In the genomic region with DNA sequence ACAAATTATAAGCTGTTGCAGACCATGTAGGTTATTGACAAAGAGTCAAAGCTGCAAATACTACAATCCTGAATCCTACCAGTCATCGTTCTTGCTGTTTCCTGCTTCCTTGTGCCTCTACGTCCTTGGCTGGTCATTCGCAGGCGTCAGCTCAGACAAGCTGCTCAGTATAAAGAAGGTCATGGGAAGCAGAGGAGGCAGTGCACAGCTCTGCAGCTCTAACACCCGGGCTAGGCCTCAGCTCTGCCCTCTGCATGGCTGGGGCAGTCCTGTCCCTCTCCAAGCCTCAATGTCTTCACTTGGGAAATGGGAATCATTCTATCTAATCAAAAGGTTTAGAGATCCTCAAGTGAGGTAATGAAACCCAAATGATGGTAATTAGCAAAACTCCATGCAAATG, we compare ENCODE assay signal across 18 cellular contexts. TPM values are rescaled to one million over a fixed set of nuclear protein-coding genes. Genes with fewer than 3 reads are reported as not detected.
DNase-seq lines count a peak whose midpoint lies in the region; ATAC-seq and TF ChIP-seq lines count a peak whose summit lies in the region.
"Had no signal": no experiment of that assay in that cellular context is flagged by ENCODE, and none has a peak within 500 bp of the region (broad histone marks: within the 10 kb centered on the region; RNA-seq: fewer than 3 reads in every experiment).

No MANE protein-coding gene starts in this region.

- H3K9ac ChIP-seq in endodermal cell (ENCODE audit: extremely low read depth, low read length, poor library complexity, severe bottlenecking) (no peak overlapping the region), Karpas-422 (ENCODE audit: low read length) (no peak overlapping the region)
- H3K9ac ChIP-seq: BLaER1 treated with 17β-estradiol and CSF1 and Interleukin-3, amounts not matched to agents 10 nM and 100 nM; GM23248 had no signal

- no peak for TF ChIP-seq CTCF in endodermal cell (conservative IDR thresholded peaks at IDR 0.05)
- TF ChIP-seq CTCF in osteoblast (IDR thresholded peaks at IDR 0.05; ENCODE audit: extremely low read depth, low read depth, low read length) = no peak

- H3K27ac ChIP-seq in right cardiac atrium (ENCODE audit: low read length) (no peak overlapping the region), endodermal cell (ENCODE audit: low read depth, low read length) (no peak overlapping the region), osteoblast (ENCODE audit: low read depth, low read length) (no peak overlapping the region), Karpas-422 (ENCODE audit: low read length) (no peak overlapping the region)
- H3K27ac ChIP-seq: BLaER1 treated with 17β-estradiol and CSF1 and Interleukin-3, amounts not matched to agents 10 nM and 100 nM; GM23248 had no signal

- intact Hi-C loops in right cardiac atrium (cut with DNase I) = no loop called here
- intact Hi-C loops in cardiac septum (cut with DNase I) = no loop called here

- no peaks in the 10 kb centered on the region for H3K36me3 Mint-ChIP-seq in endodermal cell (ENCODE audit: low read depth)
- H3K36me3 Mint-ChIP-seq in effector memory CD8-positive, alpha-beta T cell (ENCODE audit: insufficient read depth) = no peaks in the 10 kb centered on the region

- H3K27ac Mint-ChIP-seq in endodermal cell = no peak overlapping the region
- no peak overlapping the region for H3K27ac Mint-ChIP-seq in effector memory CD8-positive, alpha-beta T cell
- H3K27ac Mint-ChIP-seq: CD4-positive, alpha-beta T cell had no signal

- no peaks in the 10 kb centered on the region for H3K79me2 ChIP-seq in osteoblast (ENCODE audit: insufficient read depth, low read length)
- no peaks in the 10 kb centered on the region for H3K79me2 ChIP-seq in Karpas-422 (ENCODE audit: low read length)

- H3K9me3 ChIP-seq in right cardiac atrium (ENCODE audit: control insufficient read depth, low read length) (no peaks in the 10 kb centered on the region), endodermal cell (ENCODE audit: control insufficient read depth, low read length) (no peaks in the 10 kb centered on the region), osteoblast (ENCODE audit: low read depth, low read length) (no peaks in the 10 kb centered on the region), Karpas-422 (ENCODE audit: low read length) (no peaks in the 10 kb centered on the region)
- H3K9me3 ChIP-seq: BLaER1 treated with 17β-estradiol and CSF1 and Interleukin-3, amounts not matched to agents 10 nM and 100 nM had no signal

- H2AFZ ChIP-seq in osteoblast (ENCODE audit: low read length) (no peak overlapping the region), Karpas-422 (ENCODE audit: low read length) (no peak overlapping the region)
- H2AFZ ChIP-seq: GM23248 had no signal

- no peak overlapping the region for H3K4me3 Mint-ChIP-seq in endodermal cell
- H3K4me3 Mint-ChIP-seq in effector memory CD8-positive, alpha-beta T cell = no peak overlapping the region
- H3K4me3 Mint-ChIP-seq: CD4-positive, alpha-beta T cell had no signal

- H3K4me3 ChIP-seq in right cardiac atrium (ENCODE audit: low read length) (no peak overlapping the region), endodermal cell (ENCODE audit: low read length) (no peak overlapping the region), osteoblast (ENCODE audit: insufficient read depth, low read length) (no peak overlapping the region), Karpas-422 (ENCODE audit: low read length) (no peak overlapping the region)
- H3K4me3 ChIP-seq: BLaER1 treated with 17β-estradiol and CSF1 and Interleukin-3, amounts not matched to agents 10 nM and 100 nM; GM12878; GM23248 had no signal

- H3K4me1 ChIP-seq in right cardiac atrium (ENCODE audit: control insufficient read depth, insufficient read depth, low read length) = no peaks in the 10 kb centered on the region
- H3K4me1 ChIP-seq in endodermal cell (ENCODE audit: control insufficient read depth, insufficient read depth, low read length) = peaks cover 5% of the 10 kb centered on the region
- H3K4me1 ChIP-seq in osteoblast (ENCODE audit: insufficient read depth, low read length) = no peaks in the 10 kb centered on the region
- H3K4me1 ChIP-seq in Karpas-422 (ENCODE audit: low read length) = no peaks in the 10 kb centered on the region

- H3K36me3 ChIP-seq in endodermal cell (ENCODE audit: control insufficient read depth, insufficient read depth, low read length) = no peaks in the 10 kb centered on the region
- H3K36me3 ChIP-seq in osteoblast (ENCODE audit: insufficient read depth, low read length) = no peaks in the 10 kb centered on the region
- H3K36me3 ChIP-seq in Karpas-422 (ENCODE audit: insufficient read depth, low read length) = no peaks in the 10 kb centered on the region
- H3K36me3 ChIP-seq: BLaER1 treated with 17β-estradiol and CSF1 and Interleukin-3, amounts not matched to agents 10 nM and 100 nM had no signal

- H3K4me1 Mint-ChIP-seq in endodermal cell = peaks cover 25% of the 10 kb centered on the region
- no peaks in the 10 kb centered on the region for H3K4me1 Mint-ChIP-seq in effector memory CD8-positive, alpha-beta T cell (ENCODE audit: low read depth in 2 of 2)

- ATAC-seq in right cardiac atrium (peak; percentile 15 to 37), HG03571 (IDR thresholded peaks at IDR 0.05; ENCODE audit: unreplicated experiment) (no peak)
- ATAC-seq in effector memory CD8-positive, alpha-beta T cell (replicated peaks) = no peak
- ATAC-seq: GM12878 had no signal

- DNase-seq in right cardiac atrium (no peak), cardiac septum (ENCODE audit: low spot score) (no peak), endodermal cell (peak; percentile 40), mesenteric fat pad (ENCODE audit: low spot score) (peak; percentile 45), osteoblast (ENCODE audit: insufficient read length, low spot score, missing footprints) (peak; percentile 65), Karpas-422 (no peak)
- no peak for DNase-seq in effector memory CD8-positive, alpha-beta T cell
- DNase-seq: ACHN; Calu3; CD4-positive, alpha-beta T cell; DMS 273 treated with DMSO at 0.1 percent for 48 hours; GM23248 had no signal

- H4K20me1 ChIP-seq in osteoblast (ENCODE audit: insufficient read depth, low read length) (no peaks in the 10 kb centered on the region), Karpas-422 (ENCODE audit: insufficient read depth, low read depth, low read length) (no peaks in the 10 kb centered on the region)
- H4K20me1 ChIP-seq: BLaER1 treated with 17β-estradiol and CSF1 and Interleukin-3, amounts not matched to agents 10 nM and 100 nM had no signal

- no peaks in the 10 kb centered on the region for H3K27me3 Mint-ChIP-seq in endodermal cell (ENCODE audit: insufficient read depth)
- H3K27me3 Mint-ChIP-seq in effector memory CD8-positive, alpha-beta T cell = no peaks in the 10 kb centered on the region
- H3K27me3 Mint-ChIP-seq: CD4-positive, alpha-beta T cell had no signal

- H3K27me3 ChIP-seq in right cardiac atrium (ENCODE audit: control insufficient read depth, insufficient read depth) (no peaks in the 10 kb centered on the region), endodermal cell (ENCODE audit: control insufficient read depth, insufficient read depth, low read length, poor library complexity, severe bottlenecking) (no peaks in the 10 kb centered on the region), osteoblast (ENCODE audit: insufficient read depth, low read length) (no peaks in the 10 kb centered on the region), Karpas-422 (ENCODE audit: low read length) (no peaks in the 10 kb centered on the region)
- H3K27me3 ChIP-seq: BLaER1 treated with 17β-estradiol and CSF1 and Interleukin-3, amounts not matched to agents 10 nM and 100 nM had no signal

- no peaks in the 10 kb centered on the region for H3K9me2 ChIP-seq in Karpas-422 (replicated peaks; ENCODE audit: insufficient read depth, low read length)

- 49% methylated on average over 5 of the region's 5 CpGs for whole genome bisulfite sequencing in right cardiac atrium
- 90 to 93% methylated on average over 2 to 5 of the region's 5 CpGs for WGBS in endodermal cell (ENCODE audit: insufficient coverage in 1 of 2, insufficient read length in 1 of 2), 2 experiments

- no peak overlapping the region for H3K4me2 ChIP-seq in osteoblast (ENCODE audit: insufficient read depth, low read length)
- H3K4me2 ChIP-seq in Karpas-422 (ENCODE audit: low read depth, low read length, poor library complexity, severe bottlenecking) = no peak overlapping the region
- H3K4me2 ChIP-seq: BLaER1 treated with 17β-estradiol and CSF1 and Interleukin-3, amounts not matched to agents 10 nM and 100 nM had no signal

- no peaks in the 10 kb centered on the region for H3K9me3 Mint-ChIP-seq in endodermal cell
- H3K9me3 Mint-ChIP-seq in effector memory CD8-positive, alpha-beta T cell = no peaks in the 10 kb centered on the region
- H3K9me3 Mint-ChIP-seq: CD4-positive, alpha-beta T cell had no signal

RNA-seq across cellular contexts. Expression of gene CDCP2, which starts 39.8 kb away (rescaled TPM):
- not detected for total RNA-seq in right cardiac atrium
- polyA plus RNA-seq in right cardiac atrium = not detected
- total RNA-seq in cardiac septum = not detected
- not detected for total RNA-seq in endodermal cell
- not detected for polyA plus RNA-seq in endodermal cell (2013, experiment 1 of 2)
- polyA plus RNA-seq in endodermal cell (2013, experiment 2 of 2) = not detected
- 0.19 TPM for total RNA-seq in mesenteric fat pad
- not detected in 2 replicates for total RNA-seq in osteoblast
- total RNA-seq in Karpas-422 (2014; rRNA removed; shearing (Covaris generic); ENCODE audit: low replicate concordance) = not detected in 2 replicates
- total RNA-seq: A172; Calu3; CD4-positive, alpha-beta T cell; Daoy; GM23248; HT1080 had no signal
- polyA plus RNA-seq: GM12878, GM23248 had no signal

RNA-seq across cellular contexts. Expression of gene TCEANC2, which starts 59.6 kb away (rescaled TPM):
- total RNA-seq in right cardiac atrium = 1 to 10 TPM; 3.8 to 5.7 (median 4.6) TPM
- 3.1 TPM for polyA plus RNA-seq in right cardiac atrium
- total RNA-seq in cardiac septum = 4.1 TPM
- total RNA-seq in endodermal cell = 1 to 10 TPM; 5.9 to 6.6 TPM
- polyA plus RNA-seq in endodermal cell (2013, experiment 1 of 2) = 5.4 TPM
- polyA plus RNA-seq in endodermal cell (2013, experiment 2 of 2) = 5.3 TPM
- total RNA-seq in mesenteric fat pad = 4.2 TPM
- 2.5 and 3.2 TPM in 2 replicates for total RNA-seq in osteoblast
- total RNA-seq in Karpas-422 (2014; rRNA removed; shearing (Covaris generic); ENCODE audit: low replicate concordance) = 5.3 and 10.6 TPM in 2 replicates

RNA-seq across cellular contexts. Expression of gene TMEM59, which starts 60.0 kb away (rescaled TPM):
- total RNA-seq in right cardiac atrium (100 to 1,000 TPM; 333 to 377 (median 362) TPM), cardiac septum (289 TPM), endodermal cell (100 to 1,000 TPM in 1 of 2 donors, 10 to 100 TPM in 1; 99.6 to 112 TPM), mesenteric fat pad (364 TPM), osteoblast (356 and 365 TPM in 2 replicates)
- polyA plus RNA-seq in right cardiac atrium = 245 TPM
- 157 TPM for polyA plus RNA-seq in endodermal cell (2013, experiment 1 of 2)
- polyA plus RNA-seq in endodermal cell (2013, experiment 2 of 2) = 139 TPM
- total RNA-seq in Karpas-422 (2014; rRNA removed; shearing (Covaris generic); ENCODE audit: low replicate concordance) = 168 and 261 TPM in 2 replicates

Comparison
In these comparisons a context has a peak if more than half of its experiments do, and no peak if none do; other contexts are left out.
1. ATAC-seq: peak in right cardiac atrium (2 of 2); none in effector memory CD8-positive, alpha-beta T cell (single experiment) and HG03571 (single experiment).
2. DNase-seq: peak in endodermal cell (single experiment), mesenteric fat pad (single experiment) and osteoblast (single experiment); none in right cardiac atrium (0 of 3), cardiac septum (single experiment), effector memory CD8-positive, alpha-beta T cell (0 of 3) and Karpas-422 (single experiment).